ENCODE assay signal across 1 cellular context in the genomic region with DNA sequence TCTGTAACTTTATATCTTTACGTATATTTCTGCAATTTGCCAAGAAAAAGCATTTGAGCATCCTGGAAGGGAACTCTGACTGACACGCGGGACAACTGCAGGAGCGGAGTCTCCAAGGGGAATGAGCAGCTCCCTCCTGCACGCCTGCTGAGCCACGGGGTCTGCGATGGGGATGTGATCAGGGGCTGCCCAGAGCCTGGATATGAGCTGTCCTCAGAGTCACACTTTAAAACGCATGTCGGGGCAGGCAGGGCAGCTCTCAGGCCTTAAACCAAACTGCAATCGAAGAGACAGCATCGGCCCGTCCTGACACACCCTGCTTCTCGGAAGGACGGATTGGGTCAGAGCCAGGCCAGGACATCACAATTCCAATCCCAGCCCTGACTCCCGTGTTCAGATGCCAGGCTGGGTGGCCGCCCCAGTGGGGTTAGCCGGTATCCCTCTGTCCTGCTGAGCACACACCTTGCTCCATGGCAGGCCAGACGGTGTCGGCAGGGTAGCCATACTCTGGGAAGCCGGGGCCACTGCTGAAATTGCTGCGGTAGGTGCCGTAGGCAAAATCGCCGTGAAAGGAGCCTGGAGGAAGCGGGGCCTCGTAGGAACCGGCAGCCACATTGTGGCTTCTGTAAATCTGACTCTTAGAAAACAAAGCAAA.
A peak's percentile ranks its signal among the peaks of the same experiment; 100 is the strongest.
TF ChIP-seq lines count a peak whose summit lies in the region.

No MANE protein-coding gene starts in this region.

TF ChIP-seq in K562, 482 proteins besides CTCF, POLR2A, EP300 and RAD21:
- TF ChIP-seq, protein P1, sequence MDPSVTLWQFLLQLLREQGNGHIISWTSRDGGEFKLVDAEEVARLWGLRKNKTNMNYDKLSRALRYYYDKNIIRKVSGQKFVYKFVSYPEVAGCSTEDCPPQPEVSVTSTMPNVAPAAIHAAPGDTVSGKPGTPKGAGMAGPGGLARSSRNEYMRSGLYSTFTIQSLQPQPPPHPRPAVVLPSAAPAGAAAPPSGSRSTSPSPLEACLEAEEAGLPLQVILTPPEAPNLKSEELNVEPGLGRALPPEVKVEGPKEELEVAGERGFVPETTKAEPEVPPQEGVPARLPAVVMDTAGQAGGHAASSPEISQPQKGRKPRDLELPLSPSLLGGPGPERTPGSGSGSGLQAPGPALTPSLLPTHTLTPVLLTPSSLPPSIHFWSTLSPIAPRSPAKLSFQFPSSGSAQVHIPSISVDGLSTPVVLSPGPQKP (CRISPR knock-in tag; IDR thresholded peaks at IDR 0.05): no peak
- TF ChIP-seq, protein P2, sequence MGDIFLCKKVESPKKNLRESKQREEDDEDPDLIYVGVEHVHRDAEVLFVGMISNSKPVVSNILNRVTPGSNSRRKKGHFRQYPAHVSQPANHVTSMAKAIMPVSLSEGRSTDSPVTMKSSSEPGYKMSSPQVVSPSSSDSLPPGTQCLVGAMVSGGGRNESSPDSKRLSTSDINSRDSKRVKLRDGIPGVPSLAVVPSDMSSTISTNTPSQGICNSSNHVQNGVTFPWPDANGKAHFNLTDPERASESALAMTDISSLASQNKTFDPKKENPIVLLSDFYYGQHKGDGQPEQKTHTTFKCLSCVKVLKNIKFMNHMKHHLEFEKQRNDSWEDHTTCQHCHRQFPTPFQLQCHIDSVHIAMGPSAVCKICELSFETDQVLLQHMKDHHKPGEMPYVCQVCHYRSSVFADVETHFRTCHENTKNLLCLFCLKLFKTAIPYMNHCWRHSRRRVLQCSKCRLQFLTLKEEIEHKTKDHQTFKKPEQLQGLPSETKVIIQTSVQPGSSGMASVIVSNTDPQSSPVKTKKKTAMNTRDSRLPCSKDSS (IDR thresholded peaks at IDR 0.05; ENCODE audit: low read depth, partially characterized antibody): no peak
- 0 out of 2 replicates have a peak, but pooled peaks have one; percentile 5 for TF ChIP-seq RBFOX2 (IDR thresholded peaks at IDR 0.05; ENCODE audit: low read depth, low read length)
- TF ChIP-seq, protein P3, sequence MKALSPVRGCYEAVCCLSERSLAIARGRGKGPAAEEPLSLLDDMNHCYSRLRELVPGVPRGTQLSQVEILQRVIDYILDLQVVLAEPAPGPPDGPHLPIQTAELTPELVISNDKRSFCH (CRISPR knock-in tag; IDR thresholded peaks at IDR 0.05): no peak
- TF ChIP-seq, protein P3 (tag; IDR thresholded peaks at IDR 0.05): no peak
TF ChIP-seq in K562: peak in this region for 1.
